8 cellular contexts compared by ENCODE assay signal in genomic region chr22:23913306-23913660, GRCh38. TPM values are rescaled to one million over a fixed set of nuclear protein-coding genes. Genes with fewer than 3 reads are reported as not detected.
A peak's percentile ranks its signal among the peaks of the same experiment; 100 is the strongest.
DNase-seq lines count a peak whose midpoint lies in the region; ATAC-seq and TF ChIP-seq lines count a peak whose summit lies in the region.

No MANE protein-coding gene starts in this region.

- H3K9me3 Mint-ChIP-seq in CD4-positive, alpha-beta T cell, result no peaks in the 10 kb centered on the region
- H3K9me3 Mint-ChIP-seq in activated naive CD8-positive, alpha-beta T cell treated with anti-CD3 and anti-CD28 coated beads for 36 hours, result no peaks in the 10 kb centered on the region

- no peak for TF ChIP-seq POLR2A in upper lobe of left lung (IDR thresholded peaks at IDR 0.05)

- intact Hi-C loops in CD4-positive, alpha-beta T cell (cut with DNase I, micrococcal nuclease), result loop anchor here in 1 of 2 experiments (5.0 to 10.0 kb wide), 6 partner anchors 196 to 892 kb away; partner anchors contain the start of genes GNAZ, GUCD1, SGSM1 and SNRPD3

- H3K4me1 Mint-ChIP-seq in CD4-positive, alpha-beta T cell (ENCODE audit: low read depth), result peaks cover 17% of the 10 kb centered on the region
- H3K4me1 Mint-ChIP-seq in activated naive CD8-positive, alpha-beta T cell treated with anti-CD3 and anti-CD28 coated beads for 36 hours, result peaks cover 30% of the 10 kb centered on the region

- DNase-seq in CD4-positive, alpha-beta T cell, result no peak
- DNase-seq in HFF-Myc (ENCODE audit: extremely low read depth, low read depth) (no peak), upper lobe of left lung (no peak), C1 segment of cervical spinal cord (lab: John Stamatoyannopoulos, UW) (no peak), SK-N-DZ (ENCODE audit: low spot score) (no peak)
- peak; percentile 42 for DNase-seq in activated naive CD8-positive, alpha-beta T cell treated with anti-CD3 and anti-CD28 coated beads for 36 hours

- H3K36me3 ChIP-seq in liver (ENCODE audit: control insufficient read depth in 4 of 4, insufficient read depth in 3 of 4, low read depth in 1 of 4, low read length in 3 of 4) (no peaks in the 10 kb centered on the region), upper lobe of left lung (peaks cover 0 to 1% (median 0%) of the 10 kb centered on the region in 4 donors)

- peak overlapping the region; percentile 85 for H3K27ac Mint-ChIP-seq in CD4-positive, alpha-beta T cell
- peak overlapping the region; percentile 99 for H3K27ac Mint-ChIP-seq in activated naive CD8-positive, alpha-beta T cell treated with anti-CD3 and anti-CD28 coated beads for 36 hours

- POLR2A ChIA-PET in CD4-positive, alpha-beta T cell (lab: Charles Lee), result interaction anchor here (0.6 to 2.6 kb wide), 13 partner anchors 10 to 642 kb away, joined by 3 to 89 read pairs (median 4); partner anchors contain the start of genes CABIN1, GUCD1, MIF and SLC2A11

- peak overlapping the region; percentile 88 for H3K4me3 Mint-ChIP-seq in CD4-positive, alpha-beta T cell
- H3K4me3 Mint-ChIP-seq in activated naive CD8-positive, alpha-beta T cell treated with anti-CD3 and anti-CD28 coated beads for 36 hours, result peak overlapping the region; percentile 98

- CTCF ChIA-PET in CD4-positive, alpha-beta T cell (lab: Charles Lee), result interaction anchor here (1.6 kb wide), 1 partner anchor 19 kb away, joined by 13 read pairs; the partner anchor contains the start of gene MIF

- H3K27me3 Mint-ChIP-seq in CD4-positive, alpha-beta T cell, result no peaks in the 10 kb centered on the region
- no peaks in the 10 kb centered on the region for H3K27me3 Mint-ChIP-seq in activated naive CD8-positive, alpha-beta T cell treated with anti-CD3 and anti-CD28 coated beads for 36 hours

- TF ChIP-seq RAD21 in liver (IDR thresholded peaks at IDR 0.05), result no peak

- H3K27me3 ChIP-seq in CD4-positive, alpha-beta T cell (ENCODE audit: control insufficient read depth, insufficient read depth, low read length), result no peaks in the 10 kb centered on the region
- no peaks in the 10 kb centered on the region for H3K27me3 ChIP-seq in liver (ENCODE audit: control insufficient read depth in 4 of 4, insufficient read depth in 4 of 4, low read length in 3 of 4)
- no peaks in the 10 kb centered on the region for H3K27me3 ChIP-seq in upper lobe of left lung

- peaks cover 0 to 23% (median 6%) of the 10 kb centered on the region in 4 donors for H3K4me1 ChIP-seq in liver (ENCODE audit: control insufficient read depth in 4 of 4, insufficient read depth in 4 of 4, low read length in 3 of 4)
- peaks cover 5 to 9% (median 7%) of the 10 kb centered on the region in 4 donors for H3K4me1 ChIP-seq in upper lobe of left lung

- H3K4me3 ChIP-seq in HFF-Myc (replicated peaks; ENCODE audit: low read depth, low read length) (peak overlapping the region; percentile 66), liver (ENCODE audit: low read depth in 1 of 3, low read length in 3 of 3) (peak overlapping the region; percentile 45 to 62 (median 58)), upper lobe of left lung (peak overlapping the region; percentile 11 to 62 (median 54))

- H3K9me3 ChIP-seq in CD4-positive, alpha-beta T cell (ENCODE audit: control insufficient read depth, low read length), result no peaks in the 10 kb centered on the region
- H3K9me3 ChIP-seq in liver (ENCODE audit: control insufficient read depth in 4 of 4, low read length in 3 of 4) (no peaks in the 10 kb centered on the region), upper lobe of left lung (no peaks in the 10 kb centered on the region)

- 5% methylated on average over 1 of the region's 1 CpG for WGBS in liver
- whole genome bisulfite sequencing in upper lobe of left lung, 2 donors, result 0 to 10% methylated on average over 1 of the region's 1 CpG

- H3K36me3 Mint-ChIP-seq in CD4-positive, alpha-beta T cell (ENCODE audit: low read depth), result no peaks in the 10 kb centered on the region
- H3K36me3 Mint-ChIP-seq in activated naive CD8-positive, alpha-beta T cell treated with anti-CD3 and anti-CD28 coated beads for 36 hours, result peaks cover 19% of the 10 kb centered on the region

- TF ChIP-seq CTCF in CD4-positive, alpha-beta T cell (IDR thresholded peaks at IDR 0.05), result no peak
- no peak for TF ChIP-seq CTCF in HFF-Myc (IDR thresholded peaks at IDR 0.05; ENCODE audit: low read depth, low read length, missing control alignments)
- TF ChIP-seq CTCF in liver (IDR thresholded peaks at IDR 0.05; ENCODE audit: low read depth, low read length, missing input control), result no peak
- no peak for TF ChIP-seq CTCF in upper lobe of left lung (IDR thresholded peaks at IDR 0.05)

- no peak for ATAC-seq in CD4-positive, alpha-beta T cell (ENCODE audit: poor library complexity)
- no peak for ATAC-seq in upper lobe of left lung (ENCODE audit: low FRiP score in 2 of 2)
- no peak for ATAC-seq in GM21423 (IDR thresholded peaks at IDR 0.05; ENCODE audit: unreplicated experiment)

- peak overlapping the region; percentile 45 to 73 for H3K9ac ChIP-seq in liver (ENCODE audit: low read depth in 1 of 2, low read length in 2 of 2)

- no peak for TF ChIP-seq EP300 in upper lobe of left lung (IDR thresholded peaks at IDR 0.05)

- peak overlapping the region; percentile 81 for H3K27ac ChIP-seq in CD4-positive, alpha-beta T cell (ENCODE audit: low read depth, low read length)
- peak overlapping the region; percentile 72 to 79 for H3K27ac ChIP-seq in liver (ENCODE audit: low read depth in 1 of 2, low read length in 2 of 2)
- H3K27ac ChIP-seq in upper lobe of left lung, result peak overlapping the region; percentile 80 to 87 (median 85)

TF ChIP-seq in liver, 16 proteins besides CTCF, POLR2A, EP300 and RAD21 (continues in another document):
- no peak for TF ChIP-seq SP1 (IDR thresholded peaks at IDR 0.05)
- no peak for TF ChIP-seq YY1 (IDR thresholded peaks at IDR 0.05)
- no peak for TF ChIP-seq HNF4A (conservative IDR thresholded peaks at IDR 0.05)
- TF ChIP-seq, protein P1, sequence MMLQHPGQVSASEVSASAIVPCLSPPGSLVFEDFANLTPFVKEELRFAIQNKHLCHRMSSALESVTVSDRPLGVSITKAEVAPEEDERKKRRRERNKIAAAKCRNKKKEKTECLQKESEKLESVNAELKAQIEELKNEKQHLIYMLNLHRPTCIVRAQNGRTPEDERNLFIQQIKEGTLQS (IDR thresholded peaks at IDR 0.05), result no peak
- no peak for TF ChIP-seq FOXA2 (IDR thresholded peaks at IDR 0.05)
- TF ChIP-seq MAX (IDR thresholded peaks at IDR 0.05), result no peak
- TF ChIP-seq ZBTB33 (IDR thresholded peaks at IDR 0.05), result no peak
- no peak for TF ChIP-seq RXRA (IDR thresholded peaks at IDR 0.05)
- TF ChIP-seq TAF1 (conservative IDR thresholded peaks at IDR 0.05), result no peak
- TF ChIP-seq GABPA (IDR thresholded peaks at IDR 0.05 in 1 of 2, conservative IDR thresholded peaks at IDR 0.05 in 1 of 2), result no peak
- no peak for TF ChIP-seq FOXA1 (IDR thresholded peaks at IDR 0.05)
- TF ChIP-seq NR2F2 (IDR thresholded peaks at IDR 0.05), result no peak
- no peak for TF ChIP-seq HNF4G (IDR thresholded peaks at IDR 0.05)

RNA-seq across cellular contexts. Expression of gene MIF, which starts 19.1 kb away (rescaled TPM):
- total RNA-seq in CD4-positive, alpha-beta T cell, result 100 to 1,000 TPM; 213 to 226 TPM
- 1,000 to 10,000 TPM; 1,236 to 1,275 TPM for total RNA-seq in activated naive CD8-positive, alpha-beta T cell treated with anti-CD3 and anti-CD28 coated beads for 36 hours
- total RNA-seq in liver, result 100 to 1,000 TPM; 108 to 207 TPM
- polyA plus RNA-seq in liver, result 1,000 to 10,000 TPM in 1 of 2 donors, 100 to 1,000 TPM in 1; 399 to 1,047 TPM
- 100 to 1,000 TPM in 5 of 6 donors, 10 to 100 TPM in 1; 54.5 to 388 (median 298) TPM for total RNA-seq in upper lobe of left lung
- 1,022 and 1,207 TPM in 2 replicates for polyA plus RNA-seq in SK-N-DZ (2014; cell fraction: cytosol; rRNA removed)
- polyA plus RNA-seq in SK-N-DZ (2014; cell fraction: nucleus; rRNA removed), result 607 and 719 TPM in 2 replicates

RNA-seq across cellular contexts. Expression of gene GSTT2B, which starts 47.7 kb away (rescaled TPM):
- total RNA-seq in CD4-positive, alpha-beta T cell, result not detected
- not detected for total RNA-seq in activated naive CD8-positive, alpha-beta T cell treated with anti-CD3 and anti-CD28 coated beads for 36 hours
- 10 to 100 TPM in 1 of 2 donors, 1 to 10 TPM in 1; 8.0 to 12.7 TPM for total RNA-seq in liver
- polyA plus RNA-seq in liver, result 10 to 100 TPM in 1 of 2 donors, 1 to 10 TPM in 1; 9.9 to 16.8 TPM
- total RNA-seq in upper lobe of left lung, result 10 to 100 TPM in 1 of 6 donors, 1 to 10 TPM in 5; 1.9 to 19.8 (median 7.5) TPM
- 20.0 and 22.4 TPM in 2 replicates for polyA plus RNA-seq in SK-N-DZ (2014; cell fraction: cytosol; rRNA removed)
- 26.0 and 28.3 TPM in 2 replicates for polyA plus RNA-seq in SK-N-DZ (2014; cell fraction: nucleus; rRNA removed)

RNA-seq across cellular contexts. Expression of gene DDTL, which starts 53.4 kb away (rescaled TPM):
- total RNA-seq in CD4-positive, alpha-beta T cell, result 1 to 10 TPM; 3.5 to 3.8 TPM
- total RNA-seq in activated naive CD8-positive, alpha-beta T cell treated with anti-CD3 and anti-CD28 coated beads for 36 hours, result not detected
- total RNA-seq in liver (1 to 10 TPM; 6.3 to 9.5 TPM), upper lobe of left lung (1 to 10 TPM in 3 of 6 donors, under 1 TPM in 1, not detected in 2; 0.91 to 5.7 (median 2.5) TPM)
- 10 to 100 TPM in 1 of 2 donors, 1 to 10 TPM in 1; 7.0 to 18.7 TPM for polyA plus RNA-seq in liver
- 4.7 and 12.5 TPM in 2 replicates for polyA plus RNA-seq in SK-N-DZ (2014; cell fraction: cytosol; rRNA removed)
- 5.6 and 10.7 TPM in 2 replicates for polyA plus RNA-seq in SK-N-DZ (2014; cell fraction: nucleus; rRNA removed)

RNA-seq across cellular contexts. Expression of gene SLC2A11, which starts 55.6 kb away (rescaled TPM):
- 10 to 100 TPM in 1 of 2 experiments, 1 to 10 TPM in 1; 9.9 to 11.5 TPM for total RNA-seq in CD4-positive, alpha-beta T cell
- 1 to 10 TPM; 5.2 to 5.9 TPM for total RNA-seq in activated naive CD8-positive, alpha-beta T cell treated with anti-CD3 and anti-CD28 coated beads for 36 hours
- total RNA-seq in liver (1 to 10 TPM; 5.0 to 9.0 TPM), upper lobe of left lung (10 to 100 TPM in 5 of 6 donors, 1 to 10 TPM in 1; 9.9 to 31.4 (median 16.5) TPM)
- 1 to 10 TPM; 3.4 to 3.5 TPM for polyA plus RNA-seq in liver
- 16.8 and 28.5 TPM in 2 replicates for polyA plus RNA-seq in SK-N-DZ (2014; cell fraction: cytosol; rRNA removed)
- 43.3 and 56.5 TPM in 2 replicates for polyA plus RNA-seq in SK-N-DZ (2014; cell fraction: nucleus; rRNA removed)
